21 cellular contexts compared by ENCODE assay signal in the genomic region with DNA sequence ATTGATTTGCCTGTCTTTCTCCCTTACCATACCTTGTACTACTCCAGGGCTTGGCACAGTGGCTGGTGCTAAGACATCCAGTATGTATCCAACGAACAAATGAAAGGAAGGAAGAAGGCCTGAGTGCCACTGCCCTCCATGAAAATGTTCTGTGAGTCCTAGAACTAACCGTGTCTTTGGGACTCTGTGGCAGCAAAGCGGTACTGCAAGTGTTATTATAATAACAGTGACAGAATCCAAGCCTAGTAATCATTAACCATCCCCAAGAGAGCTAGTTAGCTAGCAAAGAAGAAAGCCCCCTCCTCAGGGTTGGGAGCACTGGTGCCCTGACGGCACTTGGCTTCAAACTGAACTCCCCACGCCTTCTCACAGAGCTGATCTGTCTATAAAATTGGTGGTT.
"Had no signal": no experiment of that assay in that cellular context is flagged by ENCODE, and none has a peak within 500 bp of the region (broad histone marks: within the 10 kb centered on the region; RNA-seq: fewer than 3 reads in every experiment).

No MANE protein-coding gene starts in this region.

- DNase-seq: activated CD8-positive, alpha-beta memory T cell treated with anti-CD3 and anti-CD28 coated beads, Interleukin-2, amount 50 U/mL, for 48 hours; activated naive CD4-positive, alpha-beta T cell treated with Interleukin-2 at 50 U/mL for 16 hours; activated naive CD8-positive, alpha-beta T cell treated with anti-CD3 and anti-CD28 coated beads for 36 hours; activated T-cell treated with anti-CD3 and anti-CD28 coated beads, Interleukin-2, amount 50 U/mL, for 4 hours; effector memory CD8-positive, alpha-beta T cell; esophagus squamous epithelium; left ventricle myocardium inferior; midbrain; natural killer cell; sigmoid colon; stimulated activated CD4-positive, alpha-beta T cell treated with anti-CD3 and anti-CD28 coated beads, Interleukin-2, amount 100 ng/mL, for 48 hours; stimulated activated CD8-positive, alpha-beta memory T cell treated with anti-CD3 and anti-CD28 coated beads, Interleukin-4, amount 100 ng/mL, for 48 hours; stimulated activated naive B cell treated with anti-CD40 and anti-IgM and Interleukin-4, amounts not matched to agents 10 μg/mL and 1 μg/mL and 100 μg/mL, for 72 hours; T-helper 1 cell; T-helper 9 cell; upper lobe of right lung had no signal

- H3K4me1 Mint-ChIP-seq: activated naive CD8-positive, alpha-beta T cell treated with anti-CD3 and anti-CD28 coated beads for 36 hours; central memory CD8-positive, alpha-beta T cell; natural killer cell; stimulated activated naive B cell treated with anti-CD40 and anti-IgM and Interleukin-4, amounts not matched to agents 10 μg/mL and 1 μg/mL and 100 μg/mL, for 72 hours; WTC11 had no signal

- H3K9me3 ChIP-seq: esophagus squamous epithelium had no signal

- H3K27me3 Mint-ChIP-seq: central memory CD8-positive, alpha-beta T cell; effector memory CD8-positive, alpha-beta T cell; stimulated activated naive B cell treated with anti-CD40 and anti-IgM and Interleukin-4, amounts not matched to agents 10 μg/mL and 1 μg/mL and 100 μg/mL, for 72 hours had no signal

- H3K27me3 ChIP-seq: breast epithelium, esophagus squamous epithelium, sigmoid colon, upper lobe of right lung had no signal

- H3K4me3 ChIP-seq: breast epithelium, esophagus squamous epithelium, gastroesophageal sphincter, left ventricle myocardium inferior, sigmoid colon, upper lobe of right lung had no signal

- H3K4me1 ChIP-seq: breast epithelium, esophagus squamous epithelium, gastroesophageal sphincter, left ventricle myocardium inferior, sigmoid colon, upper lobe of right lung had no signal

- H3K4me3 Mint-ChIP-seq: activated naive CD8-positive, alpha-beta T cell treated with anti-CD3 and anti-CD28 coated beads for 36 hours; activated T-cell treated with anti-CD3 and anti-CD28 coated beads, Interleukin-2, amount 50 U/mL, for 4 hours; central memory CD8-positive, alpha-beta T cell; effector memory CD8-positive, alpha-beta T cell; natural killer cell; stimulated activated naive B cell treated with anti-CD40 and anti-IgM and Interleukin-4, amounts not matched to agents 10 μg/mL and 1 μg/mL and 100 μg/mL, for 72 hours; WTC11 had no signal

- H3K27ac ChIP-seq: breast epithelium, esophagus squamous epithelium, gastroesophageal sphincter, left ventricle myocardium inferior, sigmoid colon, upper lobe of right lung had no signal

- H3K27ac Mint-ChIP-seq: activated naive CD8-positive, alpha-beta T cell treated with anti-CD3 and anti-CD28 coated beads for 36 hours; activated T-helper 2 cell treated with anti-CD3 and anti-CD28 coated beads, Interferon-gamma antibody, Interleukin-2, Interleukin-4, amounts not matched to agents 10 μg/mL and 5 μg/mL and 100 μg/mL, durations not matched to agents 14 hours and 24 hours and 36 hours; effector memory CD8-positive, alpha-beta T cell; natural killer cell; stimulated activated naive B cell treated with anti-CD40 and anti-IgM and Interleukin-4, amounts not matched to agents 10 μg/mL and 1 μg/mL and 100 μg/mL, for 72 hours; WTC11 had no signal

- ATAC-seq: activated T-cell treated with anti-CD3 and anti-CD28 coated beads, Interleukin-2, amount 50 U/mL, for 4 hours; effector memory CD8-positive, alpha-beta T cell; gastroesophageal sphincter; natural killer cell; stimulated activated naive B cell treated with anti-CD40 and anti-IgM and Interleukin-4, amounts not matched to agents 10 μg/mL and 1 μg/mL and 100 μg/mL, for 72 hours; upper lobe of right lung; WTC11 had no signal

- H3K36me3 ChIP-seq: breast epithelium, esophagus squamous epithelium, gastroesophageal sphincter, left ventricle myocardium inferior, sigmoid colon, upper lobe of right lung had no signal

- H3K36me3 Mint-ChIP-seq: activated naive CD8-positive, alpha-beta T cell treated with anti-CD3 and anti-CD28 coated beads for 36 hours; natural killer cell; stimulated activated naive B cell treated with anti-CD40 and anti-IgM and Interleukin-4, amounts not matched to agents 10 μg/mL and 1 μg/mL and 100 μg/mL, for 72 hours; WTC11 had no signal
